15 cellular contexts compared by ENCODE assay signal in genomic region chr20:7601431-7601830, GRCh38.
"Had no signal": no experiment of that assay in that cellular context is flagged by ENCODE, and none has a peak within 500 bp of the region (broad histone marks: within the 10 kb centered on the region; RNA-seq: fewer than 3 reads in every experiment).

No MANE protein-coding gene starts in this region.

- H3K4me1 ChIP-seq: heart left ventricle, thyroid gland, uterus had no signal

- H3K36me3 Mint-ChIP-seq: naive thymus-derived CD8-positive, alpha-beta T cell; type B pancreatic cell had no signal

- FAIRE-seq: frontal cortex, small intestine had no signal

- DNase-seq: heart left ventricle; hippocampal formation; kidney glomerular epithelial cell; mucosa of descending colon; naive thymus-derived CD8-positive, alpha-beta T cell; nucleus accumbens; ovary; right cardiac atrium; small intestine; stimulated activated CD4-positive, alpha-beta T cell treated with anti-CD3 and anti-CD28 coated beads, Interleukin-12 subunit alpha, Interleukin-12 subunit beta, amount 100 ng/mL, for 4 hours; stimulated activated naive CD4-positive, alpha-beta T cell treated with Interleukin-2 at 50 U/mL for 16 hours; thyroid gland; uterus had no signal

- ATAC-seq: heart left ventricle; mucosa of descending colon; naive thymus-derived CD8-positive, alpha-beta T cell; right cardiac atrium had no signal

- H3K9me3 ChIP-seq: mucosa of descending colon, ovary, thyroid gland, uterus had no signal

- H3K4me1 Mint-ChIP-seq: naive thymus-derived CD8-positive, alpha-beta T cell had no signal

- H3K27me3 ChIP-seq: heart left ventricle, ovary, thyroid gland, uterus had no signal

- H3K36me3 ChIP-seq: heart left ventricle, ovary, thyroid gland, uterus had no signal

- H3K4me3 Mint-ChIP-seq: naive thymus-derived CD8-positive, alpha-beta T cell; type B pancreatic cell had no signal

- H3K27ac ChIP-seq: heart left ventricle, ovary, thyroid gland, uterus had no signal

- H3K9me3 Mint-ChIP-seq: type B pancreatic cell had no signal

- H3K27ac Mint-ChIP-seq: naive thymus-derived CD8-positive, alpha-beta T cell; type B pancreatic cell had no signal

- H3K4me3 ChIP-seq: heart left ventricle, mucosa of descending colon, ovary, thyroid gland, uterus had no signal

- H3K27me3 Mint-ChIP-seq: naive thymus-derived CD8-positive, alpha-beta T cell; type B pancreatic cell had no signal
